ENCODE assay signal across 8 cellular contexts in genomic region chr12:62459976-62460375, GRCh38.
"Had no signal": no experiment of that assay in that cellular context is flagged by ENCODE, and none has a peak within 500 bp of the region (broad histone marks: within the 10 kb centered on the region; RNA-seq: fewer than 3 reads in every experiment).

No MANE protein-coding gene starts in this region.

- ATAC-seq: GM12878 had no signal

- FAIRE-seq: G401.6, GM12878, GM12891, GM12892, GM18507, GM19239 had no signal

- DNase-seq: GDM1, GF-D8 had no signal

- H3K4me3 ChIP-seq: GM12878 had no signal
